10 cellular contexts compared by ENCODE assay signal in genomic region chr11:69311767-69312385, GRCh38. TPM values are rescaled to one million over a fixed set of nuclear protein-coding genes. Genes with fewer than 3 reads are reported as not detected.
DNase-seq lines count a peak whose midpoint lies in the region; ATAC-seq and TF ChIP-seq lines count a peak whose summit lies in the region.
"Had no signal": no experiment of that assay in that cellular context is flagged by ENCODE, and none has a peak within 500 bp of the region (broad histone marks: within the 10 kb centered on the region; RNA-seq: fewer than 3 reads in every experiment).

No MANE protein-coding gene starts in this region.

- H3K36me3 Mint-ChIP-seq in activated naive CD8-positive, alpha-beta T cell treated with anti-CD3 and anti-CD28 coated beads, Interleukin-2, amount 50 U/mL, for 24 hours (ENCODE audit: low read depth), result no peaks in the 10 kb centered on the region
- no peaks in the 10 kb centered on the region for H3K36me3 Mint-ChIP-seq in progenitor cell of endocrine pancreas (ENCODE audit: insufficient read depth)

- H3K9me3 ChIP-seq in OCI-LY7 (ENCODE audit: low read length), result no peaks in the 10 kb centered on the region
- H3K9me3 ChIP-seq in testis, result no peaks in the 10 kb centered on the region

- H3K27me3 ChIP-seq in testis, result no peaks in the 10 kb centered on the region

- WGBS in testis, 2 donors, result 50 to 54% methylated on average over 14 of the region's 14 CpGs

- TF ChIP-seq CTCF in OCI-LY7 (conservative IDR thresholded peaks at IDR 0.05; ENCODE audit: low read length) (no peak), progenitor cell of endocrine pancreas (IDR thresholded peaks at IDR 0.05; ENCODE audit: unreplicated experiment) (no peak), testis (IDR thresholded peaks at IDR 0.05) (no peak)

- peak overlapping the region; percentile 29; the same call in 1 of the 2 replicates for H2AFZ ChIP-seq in OCI-LY7 (ENCODE audit: low read length)

- H3K4me3 ChIP-seq in OCI-LY7 (ENCODE audit: low read depth, low read length, poor library complexity, severe bottlenecking) (no peak overlapping the region), testis (no peak overlapping the region)

- ATAC-seq in activated naive CD8-positive, alpha-beta T cell treated with anti-CD3 and anti-CD28 coated beads, Interleukin-2, amount 50 U/mL, for 24 hours, result no peak
- ATAC-seq in GM18498 (IDR thresholded peaks at IDR 0.05; ENCODE audit: unreplicated experiment) (no peak), HG02981 (IDR thresholded peaks at IDR 0.05; ENCODE audit: unreplicated experiment) (no peak)

- no peaks in the 10 kb centered on the region for H3K27me3 Mint-ChIP-seq in activated naive CD8-positive, alpha-beta T cell treated with anti-CD3 and anti-CD28 coated beads, Interleukin-2, amount 50 U/mL, for 24 hours
- peaks cover 26% of the 10 kb centered on the region for H3K27me3 Mint-ChIP-seq in progenitor cell of endocrine pancreas

- no peak for TF ChIP-seq POLR2A in testis (IDR thresholded peaks at IDR 0.05)

- H3K4me1 Mint-ChIP-seq in activated naive CD8-positive, alpha-beta T cell treated with anti-CD3 and anti-CD28 coated beads, Interleukin-2, amount 50 U/mL, for 24 hours, result peaks cover 30% of the 10 kb centered on the region
- H3K4me1 Mint-ChIP-seq in progenitor cell of endocrine pancreas (ENCODE audit: low read depth), result no peaks in the 10 kb centered on the region

- H3K9me3 Mint-ChIP-seq in activated naive CD8-positive, alpha-beta T cell treated with anti-CD3 and anti-CD28 coated beads, Interleukin-2, amount 50 U/mL, for 24 hours, result no peaks in the 10 kb centered on the region
- no peaks in the 10 kb centered on the region for H3K9me3 Mint-ChIP-seq in progenitor cell of endocrine pancreas (ENCODE audit: low read depth)

- CTCF ChIA-PET in OCI-LY7 (lab: Charles Lee; ENCODE audit: unreplicated experiment), result interaction anchor here (1.1 kb wide), 1 partner anchor 14 kb away, joined by 3 read pairs; no protein-coding TSS in a partner anchor

- peak overlapping the region; percentile 65 for H3K4me3 Mint-ChIP-seq in activated naive CD8-positive, alpha-beta T cell treated with anti-CD3 and anti-CD28 coated beads, Interleukin-2, amount 50 U/mL, for 24 hours
- H3K4me3 Mint-ChIP-seq in progenitor cell of endocrine pancreas (ENCODE audit: low read depth), result no peak overlapping the region

- peak overlapping the region; percentile 86 for H3K27ac Mint-ChIP-seq in activated naive CD8-positive, alpha-beta T cell treated with anti-CD3 and anti-CD28 coated beads, Interleukin-2, amount 50 U/mL, for 24 hours
- peak overlapping the region; percentile 67 for H3K27ac Mint-ChIP-seq in progenitor cell of endocrine pancreas

- no peaks in the 10 kb centered on the region for H3K36me3 ChIP-seq in OCI-LY7 (ENCODE audit: insufficient read depth, low read length)
- H3K36me3 ChIP-seq in testis (ENCODE audit: low read depth, missing control alignments), result no peaks in the 10 kb centered on the region

- H3K9me2 ChIP-seq in OCI-LY7 (ENCODE audit: insufficient read depth, low read length), result no peaks in the 10 kb centered on the region

- POLR2A ChIA-PET in OCI-LY7 (lab: Charles Lee), result interaction anchor here (0.9 kb wide), 1 partner anchor 17 kb away, joined by 4 read pairs; no protein-coding TSS in a partner anchor

- peaks cover 13% of the 10 kb centered on the region for H3K4me1 ChIP-seq in OCI-LY7 (ENCODE audit: insufficient read depth, low read length, poor library complexity, severe bottlenecking)
- peaks cover 7% of the 10 kb centered on the region for H3K4me1 ChIP-seq in testis

- H3K27ac ChIP-seq in OCI-LY7 (ENCODE audit: low read depth, low read length, poor library complexity, severe bottlenecking) (peak overlapping the region; percentile 41), testis (no peak overlapping the region)

- H4K20me1 ChIP-seq in OCI-LY7 (ENCODE audit: insufficient read depth, low read length), result no peaks in the 10 kb centered on the region

- H3K4me2 ChIP-seq in OCI-LY7 (ENCODE audit: low read length), result peak overlapping the region; percentile 48

- BruUV-seq in OCI-LY7 (replicated peaks; lab: Mats Ljungman, UMichigan), result no TSS peak

- H3K79me2 ChIP-seq in OCI-LY7 (ENCODE audit: insufficient read depth, low read depth, low read length), result no peaks in the 10 kb centered on the region

- DNase-seq in NCI-H2227 (lab: John Stamatoyannopoulos, UW; ENCODE audit: unreplicated experiment) (peak; percentile 25), NCI-H2227 treated with DMSO at 0.1 percent for 48 hours (lab: John Stamatoyannopoulos, UW) (no peak), OCI-LY7 (ENCODE audit: low spot score) (peak; percentile 29), progenitor cell of endocrine pancreas (ENCODE audit: low spot score, unreplicated experiment) (no peak), testis (no peak)
- no peak for DNase-seq in activated naive CD8-positive, alpha-beta T cell treated with anti-CD3 and anti-CD28 coated beads, Interleukin-2, amount 50 U/mL, for 24 hours
- DNase-seq: 8988T, NCI-H526 treated with DMSO at 0.1 percent for 48 hours had no signal

- intact Hi-C loops in OCI-LY7 (cut with micrococcal nuclease; ENCODE audit: unreplicated experiment), result no loop called here
- intact Hi-C loops in testis (cut with DNase I; ENCODE audit: low total_unique reads), result no loop called here

RNA-seq across cellular contexts. Expression of gene MYEOV, which starts 17.9 kb away (rescaled TPM):
- 1.0 and 3.2 TPM in 2 replicates for total RNA-seq in OCI-LY7 (2014; rRNA removed; shearing (Covaris generic))
- total RNA-seq in OCI-LY7 (2022), result 7.7 and 8.8 TPM in 2 replicates
- total RNA-seq in progenitor cell of endocrine pancreas, result 0.14 TPM in 1 of 2 replicates, not detected in the other
- 1 to 10 TPM in 1 of 2 donors, under 1 TPM in 1; 0.43 to 1.1 TPM for total RNA-seq in testis
- polyA plus RNA-seq in testis (ENCODE audit: insufficient read depth, low read depth, low replicate concordance), result 1.1 TPM

Comparison
In these comparisons a context has a peak if more than half of its experiments do, and no peak if none do; other contexts are left out.
1. DNase-seq: peak in NCI-H2227 (single experiment) and OCI-LY7 (single experiment); none in NCI-H2227 treated with DMSO at 0.1 percent for 48 hours (single experiment), activated naive CD8-positive, alpha-beta T cell treated with anti-CD3 and anti-CD28 coated beads, Interleukin-2, amount 50 U/mL, for 24 hours (single experiment), progenitor cell of endocrine pancreas (single experiment) and testis (single experiment).